1 cellular context compared by ENCODE assay signal in the genomic region with DNA sequence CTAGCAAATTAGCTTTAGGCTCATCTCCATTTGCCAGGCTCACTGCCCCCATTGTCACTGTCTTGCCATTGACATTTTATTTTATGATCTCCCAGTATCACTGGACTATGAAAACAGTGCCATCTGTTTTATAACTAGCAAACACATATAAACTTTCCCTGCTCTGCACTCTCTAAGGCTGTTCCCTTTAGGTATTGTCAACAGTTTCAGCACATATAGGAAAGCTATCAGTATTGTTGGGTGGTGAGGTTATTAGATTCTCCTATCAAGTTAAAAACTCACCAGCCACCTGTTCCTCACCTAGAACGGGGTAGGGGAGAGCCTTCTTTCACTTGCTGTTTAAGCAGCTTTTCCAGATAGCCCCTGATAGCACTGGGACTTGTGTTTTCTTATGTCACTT.
A peak's percentile ranks its signal among the peaks of the same experiment; 100 is the strongest.
TF ChIP-seq lines count a peak whose summit lies in the region.

No MANE protein-coding gene starts in this region.

TF ChIP-seq in HepG2, 621 proteins besides CTCF, POLR2A, EP300 and RAD21:
- 0 out of 2 replicates have a peak, but pooled peaks have one; percentile 12 for TF ChIP-seq ATF1 (CRISPR knock-in tag; IDR thresholded peaks at IDR 0.05)
- TF ChIP-seq, protein P1, sequence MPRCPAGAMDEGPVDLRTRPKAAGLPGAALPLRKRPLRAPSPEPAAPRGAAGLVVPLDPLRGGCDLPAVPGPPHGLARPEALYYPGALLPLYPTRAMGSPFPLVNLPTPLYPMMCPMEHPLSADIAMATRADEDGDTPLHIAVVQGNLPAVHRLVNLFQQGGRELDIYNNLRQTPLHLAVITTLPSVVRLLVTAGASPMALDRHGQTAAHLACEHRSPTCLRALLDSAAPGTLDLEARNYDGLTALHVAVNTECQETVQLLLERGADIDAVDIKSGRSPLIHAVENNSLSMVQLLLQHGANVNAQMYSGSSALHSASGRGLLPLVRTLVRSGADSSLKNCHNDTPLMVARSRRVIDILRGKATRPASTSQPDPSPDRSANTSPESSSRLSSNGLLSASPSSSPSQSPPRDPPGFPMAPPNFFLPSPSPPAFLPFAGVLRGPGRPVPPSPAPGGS (CRISPR knock-in tag; IDR thresholded peaks at IDR 0.05) = no peak
- no peak for TF ChIP-seq NRL (CRISPR knock-in tag; IDR thresholded peaks at IDR 0.05; ENCODE audit: borderline replicate concordance)
- TF ChIP-seq SMC3 (IDR thresholded peaks at IDR 0.05; ENCODE audit: low read length) = no peak
- TF ChIP-seq, protein P2, sequence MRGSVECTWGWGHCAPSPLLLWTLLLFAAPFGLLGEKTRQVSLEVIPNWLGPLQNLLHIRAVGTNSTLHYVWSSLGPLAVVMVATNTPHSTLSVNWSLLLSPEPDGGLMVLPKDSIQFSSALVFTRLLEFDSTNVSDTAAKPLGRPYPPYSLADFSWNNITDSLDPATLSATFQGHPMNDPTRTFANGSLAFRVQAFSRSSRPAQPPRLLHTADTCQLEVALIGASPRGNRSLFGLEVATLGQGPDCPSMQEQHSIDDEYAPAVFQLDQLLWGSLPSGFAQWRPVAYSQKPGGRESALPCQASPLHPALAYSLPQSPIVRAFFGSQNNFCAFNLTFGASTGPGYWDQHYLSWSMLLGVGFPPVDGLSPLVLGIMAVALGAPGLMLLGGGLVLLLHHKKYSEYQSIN (CRISPR knock-in tag; IDR thresholded peaks at IDR 0.05; ENCODE audit: borderline replicate concordance) = no peak
- no peak for TF ChIP-seq CC2D1A (CRISPR knock-in tag; IDR thresholded peaks at IDR 0.05)
- TF ChIP-seq ELF3 (CRISPR knock-in tag; IDR thresholded peaks at IDR 0.05) = no peak
- no peak for TF ChIP-seq ZBTB20 (CRISPR knock-in tag; IDR thresholded peaks at IDR 0.05; ENCODE audit: borderline replicate concordance, low read depth)
- no peak for TF ChIP-seq SPEN (CRISPR knock-in tag; IDR thresholded peaks at IDR 0.05; ENCODE audit: low read depth)
- TF ChIP-seq AKAP8 (CRISPR knock-in tag; IDR thresholded peaks at IDR 0.05) = no peak
- TF ChIP-seq, protein P3, sequence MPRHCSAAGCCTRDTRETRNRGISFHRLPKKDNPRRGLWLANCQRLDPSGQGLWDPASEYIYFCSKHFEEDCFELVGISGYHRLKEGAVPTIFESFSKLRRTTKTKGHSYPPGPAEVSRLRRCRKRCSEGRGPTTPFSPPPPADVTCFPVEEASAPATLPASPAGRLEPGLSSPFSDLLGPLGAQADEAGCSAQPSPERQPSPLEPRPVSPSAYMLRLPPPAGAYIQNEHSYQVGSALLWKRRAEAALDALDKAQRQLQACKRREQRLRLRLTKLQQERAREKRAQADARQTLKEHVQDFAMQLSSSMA (CRISPR knock-in tag; IDR thresholded peaks at IDR 0.05) = peak; percentile 25; the same call in 1 of the 2 replicates
